15 cellular contexts compared by ENCODE assay signal in the genomic region with DNA sequence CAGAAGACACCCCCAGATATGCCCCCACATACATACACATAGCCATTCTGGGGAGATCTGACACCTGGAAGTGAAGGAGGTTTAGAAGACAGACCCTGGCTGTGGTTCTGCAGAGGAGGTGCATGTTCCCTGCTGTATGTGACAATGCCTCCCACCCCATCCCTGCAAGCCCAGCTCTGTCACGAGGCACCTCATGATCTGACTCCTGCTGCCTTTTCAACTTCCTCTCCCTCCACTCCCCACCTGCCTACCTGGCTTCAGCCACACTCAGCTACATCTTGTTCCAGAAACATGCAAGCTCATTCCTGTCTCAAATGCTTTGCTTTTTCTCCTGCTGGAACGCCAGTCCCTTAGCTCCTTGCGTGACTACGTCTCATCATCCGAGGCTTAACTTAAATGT.
A peak's percentile ranks its signal among the peaks of the same experiment; 100 is the strongest.
DNase-seq lines count a peak whose midpoint lies in the region; ATAC-seq, FAIRE-seq and TF ChIP-seq lines count a peak whose summit lies in the region.
"Had no signal": no experiment of that assay in that cellular context is flagged by ENCODE, and none has a peak within 500 bp of the region (broad histone marks: within the 10 kb centered on the region; RNA-seq: fewer than 3 reads in every experiment).

No MANE protein-coding gene starts in this region.

- H3K36me3 ChIP-seq in H1 (ENCODE audit: control insufficient read depth in 2 of 4, insufficient read depth in 4 of 4, low read length in 3 of 4) (no peaks in the 10 kb centered on the region), neural progenitor cell (no peaks in the 10 kb centered on the region)

- POLR2A ChIA-PET in H1 (lab: Charles Lee; ENCODE audit: partially characterized antibody): interaction anchor here (0.6 to 3.3 kb wide), 2 partner anchors 9 to 153 kb away, joined by 3 to 15 read pairs; no protein-coding TSS in a partner anchor

- H4K91ac ChIP-seq in H1 (replicated peaks; ENCODE audit: insufficient read length, low read length): no peak overlapping the region

- H3K9me3 Mint-ChIP-seq in neural progenitor cell: no peaks in the 10 kb centered on the region
- H3K9me3 Mint-ChIP-seq: CD4-positive, alpha-beta T cell; H9 had no signal

- H3K18ac ChIP-seq in H1 (ENCODE audit: extremely low read depth, low read length): no peak overlapping the region

- H3K4me3 Mint-ChIP-seq in neural progenitor cell: no peak overlapping the region
- H3K4me3 Mint-ChIP-seq: B cell; CD4-positive, alpha-beta T cell; H9 had no signal

- CTCF ChIA-PET in H1 (lab: Charles Lee; ENCODE audit: partially characterized antibody): interaction anchor here (0.8 to 3.3 kb wide), 19 partner anchors 10 to 290 kb away, joined by 3 to 16 read pairs (median 5); no protein-coding TSS in a partner anchor

- H3K56ac ChIP-seq in H1 (replicated peaks; ENCODE audit: insufficient read length, low read depth, low read length): no peak overlapping the region

- H4K5ac ChIP-seq in H1 (ENCODE audit: insufficient read length, low read depth, low read length): no peak overlapping the region

- H3K79me2 ChIP-seq in H1 (ENCODE audit: control insufficient read depth in 1 of 2, insufficient read depth in 2 of 2, low read length in 2 of 2): no peaks in the 10 kb centered on the region
- H3K79me2 ChIP-seq in neural progenitor cell (ENCODE audit: low read depth): no peaks in the 10 kb centered on the region

- peak overlapping the region; percentile 92 for H3K27ac ChIP-seq in angular gyrus (ENCODE audit: low read depth, low read length)
- H3K27ac ChIP-seq in H1 (ENCODE audit: low read depth, low read length): no peak overlapping the region
- H3K27ac ChIP-seq in neural progenitor cell: no peak overlapping the region
- H3K27ac ChIP-seq in temporal lobe (ENCODE audit: low read depth, low read length): peak overlapping the region; percentile 69

- H3K14ac ChIP-seq in H1 (ENCODE audit: insufficient read length): no peak overlapping the region

- peak overlapping the region; percentile 49; the same call in 1 of the 2 replicates for H2AFZ ChIP-seq in H1 (ENCODE audit: low read length)
- H2AFZ ChIP-seq in neural progenitor cell (replicated peaks): no peak overlapping the region

- TF ChIP-seq CTCF in H1 (IDR thresholded peaks at IDR 0.05; ENCODE audit: control extremely low read depth in 1 of 3, insufficient read depth in 1 of 3, low read depth in 1 of 3, low read length in 3 of 3) (no peak), neural progenitor cell (IDR thresholded peaks at IDR 0.05) (no peak), GM13977 (IDR thresholded peaks at IDR 0.05; ENCODE audit: extremely low read depth, insufficient read depth, missing control alignments) (no peak)

- H3K4ac ChIP-seq in H1 (replicated peaks; ENCODE audit: insufficient read length, low read depth, low read length): no peak overlapping the region

- H3K27me3 ChIP-seq in H1 (replicated peaks in 1 of 4; ENCODE audit: control insufficient read depth in 3 of 4, extremely low read depth in 1 of 4, insufficient read depth in 3 of 4, low read length in 3 of 4): no peaks in the 10 kb centered on the region; a peak in 1 of 7 replicates
- no peaks in the 10 kb centered on the region for H3K27me3 ChIP-seq in neural progenitor cell

- FAIRE-seq in H1 (lab: Jason Lieb, UNC) (no peak), H54 (lab: Jason Lieb, UNC) (no peak)
- FAIRE-seq: RCC 7860 had no signal

- no peak overlapping the region for H2BK120ac ChIP-seq in H1 (replicated peaks; ENCODE audit: low read depth, low read length)

- H3K9ac ChIP-seq in H1 (replicated peaks in 1 of 4; ENCODE audit: extremely low read depth in 1 of 4, low read depth in 3 of 4, low read length in 3 of 4): no peak overlapping the region
- H3K9ac ChIP-seq in neural progenitor cell: no peak overlapping the region

- DNase-seq in H1 (ENCODE audit: low read depth in 1 of 2, low spot score in 2 of 2): no peak
- DNase-seq in neural progenitor cell (ENCODE audit: low spot score): no peak
- no peak for DNase-seq in H54 (ENCODE audit: insufficient read length, low spot score)
- no peak for DNase-seq in GM13977 (ENCODE audit: low spot score)
- DNase-seq: CD4-positive, alpha-beta T cell; H9; Kasumi-1; NCI-H2029; NCI-H510A; SHP77 treated with DMSO at 0.1 percent for 48 hours had no signal

- H3F3A ChIP-seq in neural progenitor cell (ENCODE audit: low read depth): peaks cover 3% of the 10 kb centered on the region

- no peak overlapping the region for H3K23ac ChIP-seq in H1 (ENCODE audit: insufficient read length)

- peaks cover 36% of the 10 kb centered on the region for H3K36me3 Mint-ChIP-seq in neural progenitor cell

- no peak overlapping the region for H2AK5ac ChIP-seq in H1 (ENCODE audit: low read depth, low read length)

- H2BK15ac ChIP-seq in H1 (ENCODE audit: low read length): no peak overlapping the region

- in situ Hi-C loops in GM13977 (cut with MboI; ENCODE audit: low pct_unique_long_range_greater_than_20kb, low sequenced_read_pairs, unreplicated experiment): no loop called here

- H2BK12ac ChIP-seq in H1 (ENCODE audit: low read depth, low read length): no peak overlapping the region

- WGBS in H1 (ENCODE audit: extremely low coverage in 1 of 2, insufficient coverage in 1 of 2, insufficient read length in 1 of 2, insufficient replicate concordance in 2 of 2, low coverage in 1 of 2, low lambda C conversion rate in 2 of 2, missing lambda C conversion rate in 1 of 2), 2 experiments: 90% methylated on average over 5 of the region's 5 CpGs; no CpG with 5 or more reads in 1 of the 2 experiments

- H3K4me3 ChIP-seq in H1 (ENCODE audit: extremely low read depth in 1 of 4, insufficient read depth in 2 of 4, low read depth in 3 of 4, low read length in 4 of 4): no peak overlapping the region
- no peak overlapping the region for H3K4me3 ChIP-seq in neural progenitor cell

- H2BK20ac ChIP-seq in H1 (ENCODE audit: low read length): no peak overlapping the region

- H3K4me1 Mint-ChIP-seq in neural progenitor cell: peaks cover 49% of the 10 kb centered on the region
- H3K4me1 Mint-ChIP-seq: B cell had no signal

- H4K20me1 ChIP-seq in H1 (replicated peaks in 1 of 2; ENCODE audit: control insufficient read depth in 1 of 2, insufficient read depth in 2 of 2, low read length in 2 of 2): no peaks in the 10 kb centered on the region
- H4K20me1 ChIP-seq in neural progenitor cell (ENCODE audit: low read depth): no peaks in the 10 kb centered on the region

- peaks cover 8% of the 10 kb centered on the region for H3K27me3 Mint-ChIP-seq in neural progenitor cell (ENCODE audit: insufficient read depth, low read depth)

- no peak overlapping the region for H4K8ac ChIP-seq in H1 (ENCODE audit: extremely low read depth, insufficient read depth, low read length)

- H3K27ac Mint-ChIP-seq in neural progenitor cell: peak overlapping the region; percentile 62
- H3K27ac Mint-ChIP-seq: B cell; CD4-positive, alpha-beta T cell had no signal

- no peak for TF ChIP-seq POLR2A in H1 (IDR thresholded peaks at IDR 0.05; ENCODE audit: control extremely low read depth in 1 of 2, low read depth in 2 of 2, low read length in 2 of 2)
- TF ChIP-seq POLR2A in H54 (IDR thresholded peaks at IDR 0.05; ENCODE audit: low read depth, low read length): no peak

- H3K4me2 ChIP-seq in H1 (ENCODE audit: insufficient read depth in 1 of 2, low read depth in 2 of 2, low read length in 2 of 2): no peak overlapping the region
- H3K4me2 ChIP-seq in neural progenitor cell: no peak overlapping the region

- no peak overlapping the region for H2BK5ac ChIP-seq in H1 (ENCODE audit: low read depth, low read length)

- no peaks in the 10 kb centered on the region for H3K23me2 ChIP-seq in H1 (ENCODE audit: low read depth, low read length)

- TF ChIP-seq EP300 in H1 (IDR thresholded peaks at IDR 0.05; ENCODE audit: borderline replicate concordance in 1 of 2, low read depth in 2 of 2, low read length in 2 of 2): no peak

- H3K9me3 ChIP-seq in H1 (ENCODE audit: insufficient read depth in 2 of 2, low read depth in 1 of 2, low read length in 1 of 2): no peaks in the 10 kb centered on the region
- H3K9me3 ChIP-seq in neural progenitor cell (ENCODE audit: low read depth): no peaks in the 10 kb centered on the region

- no peak for TF ChIP-seq RAD21 in H1 (IDR thresholded peaks at IDR 0.05 in 1 of 2, conservative IDR thresholded peaks at IDR 0.05 in 1 of 2; ENCODE audit: low read depth in 2 of 2, low read length in 2 of 2)

- no peaks in the 10 kb centered on the region for H3K79me1 ChIP-seq in H1 (ENCODE audit: low read depth, low read length)

- peaks cover 0 to 10% (median under 1%) of the 10 kb centered on the region in 4 experiments; a peak in 5 of 7 replicates for H3K4me1 ChIP-seq in H1 (replicated peaks in 1 of 4; ENCODE audit: control insufficient read depth in 3 of 4, insufficient read depth in 4 of 4, low read length in 3 of 4)
- H3K4me1 ChIP-seq in neural progenitor cell: peaks cover 34% of the 10 kb centered on the region

- ATAC-seq in GM18867 (IDR thresholded peaks at IDR 0.05; ENCODE audit: unreplicated experiment): no peak

TF ChIP-seq in H1, 55 proteins besides CTCF, POLR2A, EP300 and RAD21:
- no peak for TF ChIP-seq CEBPB (IDR thresholded peaks at IDR 0.05; ENCODE audit: low read depth, low read length)
- no peak for TF ChIP-seq PHF8 (conservative IDR thresholded peaks at IDR 0.05; ENCODE audit: low read depth, low read length)
- TF ChIP-seq KDM4A (IDR thresholded peaks at IDR 0.05; ENCODE audit: low read depth, low read length, severe bottlenecking): no peak
- TF ChIP-seq RXRA (IDR thresholded peaks at IDR 0.05; ENCODE audit: insufficient read depth, low read depth, low read length): no peak
- no peak for TF ChIP-seq KDM1A (IDR thresholded peaks at IDR 0.05; ENCODE audit: borderline replicate concordance, low read length)
- no peak for TF ChIP-seq ASH2L (IDR thresholded peaks at IDR 0.05; ENCODE audit: low read length)
- TF ChIP-seq HDAC6 (IDR thresholded peaks at IDR 0.05; ENCODE audit: low read depth, low read length): no peak
- TF ChIP-seq SP1 (IDR thresholded peaks at IDR 0.05; ENCODE audit: low read depth, low read length): no peak

Comparison
In these comparisons a context has a peak if more than half of its experiments do, and no peak if none do; other contexts are left out.
1. H3K27ac ChIP-seq: peak in angular gyrus (single experiment) and temporal lobe (single experiment); none in H1 (single experiment) and neural progenitor cell (single experiment).